In genomic region chr12:119245904-119246494, GRCh38 we compare ENCODE assay signal across 13 cellular contexts.
"Had no signal": no experiment of that assay in that cellular context is flagged by ENCODE, and none has a peak within 500 bp of the region (broad histone marks: within the 10 kb centered on the region; RNA-seq: fewer than 3 reads in every experiment).

No MANE protein-coding gene starts in this region.

- H3K27ac Mint-ChIP-seq: activated CD4-positive, alpha-beta memory T cell treated with anti-CD3 and anti-CD28 coated beads for 36 hours; activated naive CD8-positive, alpha-beta T cell; memory B cell; nephron; type B pancreatic cell had no signal

- ATAC-seq: activated T-cell treated with anti-CD3 and anti-CD28 coated beads, Interleukin-2, amount 50 U/mL, for 4 hours had no signal

- H3K27me3 Mint-ChIP-seq: activated CD4-positive, alpha-beta memory T cell treated with anti-CD3 and anti-CD28 coated beads for 36 hours; activated naive CD8-positive, alpha-beta T cell; memory B cell had no signal

- H3K27ac ChIP-seq: skin epidermis had no signal

- DNase-seq: activated CD4-positive, alpha-beta memory T cell treated with anti-CD3 and anti-CD28 coated beads for 36 hours; activated CD4-positive, alpha-beta T cell treated with anti-CD3 and anti-CD28 coated beads for 1 hour; activated gamma-delta T cell; activated T-cell treated with anti-CD3 and anti-CD28 coated beads, Interleukin-2, amount 50 U/mL, for 4 hours; amygdala; hypothalamus; SIG-M5; SW 1271 had no signal

- H3K4me3 Mint-ChIP-seq: activated CD4-positive, alpha-beta memory T cell treated with anti-CD3 and anti-CD28 coated beads for 36 hours; activated naive CD8-positive, alpha-beta T cell; activated T-cell treated with anti-CD3 and anti-CD28 coated beads, Interleukin-2, amount 50 U/mL, for 4 hours; memory B cell; nephron; type B pancreatic cell had no signal

- H3K36me3 Mint-ChIP-seq: activated CD4-positive, alpha-beta memory T cell treated with anti-CD3 and anti-CD28 coated beads for 36 hours; activated naive CD8-positive, alpha-beta T cell; memory B cell; type B pancreatic cell had no signal

- H3K4me3 ChIP-seq: skin epidermis had no signal

- H3K9me3 Mint-ChIP-seq: activated CD4-positive, alpha-beta memory T cell treated with anti-CD3 and anti-CD28 coated beads for 36 hours; activated T-cell treated with anti-CD3 and anti-CD28 coated beads, Interleukin-2, amount 50 U/mL, for 4 hours; memory B cell; nephron; type B pancreatic cell had no signal

- H3K4me1 Mint-ChIP-seq: memory B cell, nephron had no signal
